In the genomic region with DNA sequence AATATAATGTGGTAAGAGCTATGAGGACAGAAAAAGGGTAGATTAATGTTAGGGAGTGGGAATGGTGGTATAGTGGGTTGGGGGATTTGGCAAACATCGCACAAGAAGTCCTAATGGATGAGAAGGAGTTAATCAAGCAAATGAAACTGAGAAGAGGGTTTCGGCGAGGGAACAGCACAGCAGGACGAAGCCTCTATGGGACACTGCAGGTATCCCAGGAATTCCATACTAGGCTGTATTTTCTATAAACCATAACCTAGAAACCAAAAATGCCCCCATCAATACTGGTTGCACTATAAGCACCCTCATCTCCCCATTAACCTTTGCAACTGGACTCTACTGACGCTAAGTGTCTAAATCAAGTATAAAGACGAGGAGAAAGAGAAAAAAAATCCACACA, we compare ENCODE assay signal across 18 cellular contexts.
"Had no signal": no experiment of that assay in that cellular context is flagged by ENCODE, and none has a peak within 500 bp of the region (broad histone marks: within the 10 kb centered on the region; RNA-seq: fewer than 3 reads in every experiment).

No MANE protein-coding gene starts in this region.

- DNase-seq: activated CD4-positive, CD25-positive, alpha-beta regulatory T cell treated with anti-CD3 and anti-CD28 coated beads, Interleukin-2, amount 50 U/mL, for 72 hours; activated CD8-positive, alpha-beta memory T cell treated with anti-CD3 and anti-CD28 coated beads, Interleukin-2, amount 50 U/mL, for 48 hours; activated effector memory CD4-positive, alpha-beta T cell treated with Interleukin-2 at 50 U/mL for 16 hours; activated naive CD4-positive, alpha-beta T cell treated with anti-CD3 and anti-CD28 coated beads for 36 hours; activated T-cell treated with anti-CD3 and anti-CD28 coated beads, Interleukin-2, amount 50 U/mL, for 4 hours; amygdala; cerebellar nuclear complex; cortex of kidney; lower lobe of right lung; mesendoderm; mucosa of descending colon; retina; stimulated activated CD4-positive, alpha-beta T cell treated with anti-CD3 and anti-CD28 coated beads, Interleukin-2, amount 100 ng/mL, for 48 hours; stimulated activated CD8-positive, alpha-beta memory T cell treated with anti-CD3 and anti-CD28 coated beads, Interleukin-4, amount 100 ng/mL, for 48 hours; stimulated activated naive CD4-positive, alpha-beta T cell treated with Interleukin-2 at 50 U/mL for 16 hours; upper lobe of right lung had no signal

- H3K9me3 Mint-ChIP-seq: neural crest cell had no signal

- ATAC-seq: activated T-cell treated with anti-CD3 and anti-CD28 coated beads, Interleukin-2, amount 50 U/mL, for 4 hours; left lobe of liver; lower lobe of right lung; upper lobe of right lung had no signal

- H3K4me3 Mint-ChIP-seq: activated naive CD4-positive, alpha-beta T cell treated with anti-CD3 and anti-CD28 coated beads for 36 hours; activated T-cell treated with anti-CD3 and anti-CD28 coated beads, Interleukin-2, amount 50 U/mL, for 4 hours; neural crest cell had no signal
